Comparison of ENCODE assay signal across 32 cellular contexts in the genomic region with DNA sequence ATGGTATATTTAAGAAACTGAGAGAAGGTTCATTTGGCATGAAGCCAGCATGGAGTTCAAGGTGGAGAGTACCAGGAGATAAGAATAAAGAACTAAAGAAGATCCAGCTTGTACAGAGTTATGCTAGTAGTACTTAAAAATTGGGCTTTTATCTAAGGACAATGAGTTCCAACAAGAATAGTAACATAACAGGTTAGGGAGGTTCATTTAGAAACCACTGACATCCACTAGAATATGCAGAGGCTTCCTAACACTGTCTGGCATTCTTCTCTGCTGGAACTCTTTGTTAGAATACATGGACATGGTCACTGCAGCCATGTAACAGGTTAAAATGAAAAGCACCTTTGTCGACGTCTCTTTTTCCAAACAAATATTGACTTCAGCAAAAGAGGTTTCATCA. TPM values are rescaled to one million over a fixed set of nuclear protein-coding genes. Genes with fewer than 3 reads are reported as not detected.
DNase-seq lines count a peak whose midpoint lies in the region; ATAC-seq and TF ChIP-seq lines count a peak whose summit lies in the region.
"Had no signal": no experiment of that assay in that cellular context is flagged by ENCODE, and none has a peak within 500 bp of the region (broad histone marks: within the 10 kb centered on the region; RNA-seq: fewer than 3 reads in every experiment).

No MANE protein-coding gene starts in this region.

- no peaks in the 10 kb centered on the region for H3K27me3 ChIP-seq in body of pancreas
- H3K27me3 ChIP-seq: brain microvascular endothelial cell, esophagus muscularis mucosa, upper lobe of right lung had no signal

- no peaks in the 10 kb centered on the region for H3K9me3 ChIP-seq in body of pancreas
- H3K9me3 ChIP-seq: esophagus muscularis mucosa, upper lobe of right lung had no signal

- H3K4me1 Mint-ChIP-seq in dendritic cell treated with granulocyte-macrophage colony-stimulating factor and Interleukin-4, amounts not matched to agents 40 ng/mL and 50 ng/mL, for 4 days (ENCODE audit: low read depth), result peaks cover 41% of the 10 kb centered on the region
- H3K4me1 Mint-ChIP-seq in mesothelial cell of epicardium (peaks cover 67% of the 10 kb centered on the region), type B pancreatic cell (ENCODE audit: unreplicated experiment) (peaks cover 11% of the 10 kb centered on the region)
- H3K4me1 Mint-ChIP-seq: activated CD4-positive, alpha-beta T cell treated with anti-CD3 and anti-CD28 coated beads, Interleukin-2, amount 10 ng/mL, durations not matched to agents 24 days and 14 days; B cell; natural killer cell; stimulated activated effector memory CD8-positive, alpha-beta T cell treated with anti-CD3 and anti-CD28 coated beads, Interleukin-12 subunit alpha, Interleukin-12 subunit beta, amount 100 ng/mL, for 72 hours had no signal

- H3K36me3 Mint-ChIP-seq in dendritic cell treated with granulocyte-macrophage colony-stimulating factor and Interleukin-4, amounts not matched to agents 40 ng/mL and 50 ng/mL, for 4 days (ENCODE audit: low read depth), result no peaks in the 10 kb centered on the region
- H3K36me3 Mint-ChIP-seq in mesothelial cell of epicardium (no peaks in the 10 kb centered on the region), type B pancreatic cell (peaks cover 4% of the 10 kb centered on the region)
- H3K36me3 Mint-ChIP-seq: natural killer cell; stimulated activated effector memory CD8-positive, alpha-beta T cell treated with anti-CD3 and anti-CD28 coated beads, Interleukin-12 subunit alpha, Interleukin-12 subunit beta, amount 100 ng/mL, for 72 hours had no signal

- peak overlapping the region; percentile 33 for H3K27ac Mint-ChIP-seq in dendritic cell treated with granulocyte-macrophage colony-stimulating factor and Interleukin-4, amounts not matched to agents 40 ng/mL and 50 ng/mL, for 4 days
- H3K27ac Mint-ChIP-seq in mesothelial cell of epicardium (peak overlapping the region; percentile 68), type B pancreatic cell (peak overlapping the region; percentile 89)
- H3K27ac Mint-ChIP-seq: activated CD4-positive, alpha-beta T cell treated with anti-CD3 and anti-CD28 coated beads, Interleukin-2, amount 10 ng/mL, durations not matched to agents 24 days and 14 days; activated T-cell treated with anti-CD3 and anti-CD28 coated beads, Interleukin-2, amount 50 U/mL, for 72 hours; B cell; natural killer cell; stimulated activated effector memory CD8-positive, alpha-beta T cell treated with anti-CD3 and anti-CD28 coated beads, Interleukin-12 subunit alpha, Interleukin-12 subunit beta, amount 100 ng/mL, for 72 hours had no signal

- no peak overlapping the region for H3K27ac ChIP-seq in body of pancreas
- H3K27ac ChIP-seq: brain microvascular endothelial cell, esophagus muscularis mucosa, upper lobe of right lung, WERI-Rb-1 had no signal

- WGBS in body of pancreas, 2 donors, result 14 to 21% methylated on average over 2 of the region's 2 CpGs

- DNase-seq in left ventricle myocardium superior, result no peak
- DNase-seq in left cardiac atrium, result no peak
- DNase-seq in mesothelial cell of epicardium (ENCODE audit: low spot score in 2 of 2, unreplicated experiment in 2 of 2), result no peak
- no peak for DNase-seq in type B pancreatic cell (ENCODE audit: extremely low spot score, unreplicated experiment)
- no peak for DNase-seq in body of pancreas
- DNase-seq in DMS79 treated with DMSO at 0.1 percent for 48 hours (lab: John Stamatoyannopoulos, UW), result no peak
- DNase-seq: activated CD4-positive, alpha-beta T cell treated with anti-CD3 and anti-CD28 coated beads, Interleukin-2, amount 10 ng/mL, durations not matched to agents 24 days and 14 days; activated naive CD4-positive, alpha-beta T cell treated with Interleukin-2 at 50 U/mL for 16 hours; activated T-cell treated with anti-CD3 and anti-CD28 coated beads, Interleukin-2, amount 50 U/mL, for 72 hours; brain microvascular endothelial cell; DMS79; effector CD8-positive, alpha-beta T cell; hippocampal formation; KG1; natural killer cell; NCI-H1436; NCI-H2107; stimulated activated CD4-positive, alpha-beta T cell treated with anti-CD3 and anti-CD28 coated beads, Interleukin-4, amount 100 ng/mL, for 24 hours; SW 1271; T-helper 9 cell; upper lobe of right lung; WERI-Rb-1 had no signal

- intact Hi-C loops in left ventricle myocardium superior (cut with micrococcal nuclease) (no loop called here), left cardiac atrium (cut with DNase I) (no loop called here), body of pancreas (cut with DNase I) (no loop called here)
- intact Hi-C loops in dendritic cell treated with granulocyte-macrophage colony-stimulating factor and Interleukin-4, amounts not matched to agents 40 ng/mL and 50 ng/mL, for 4 days (cut with micrococcal nuclease), result no loop called here

- no peaks in the 10 kb centered on the region for H3K9me3 Mint-ChIP-seq in dendritic cell treated with granulocyte-macrophage colony-stimulating factor and Interleukin-4, amounts not matched to agents 40 ng/mL and 50 ng/mL, for 4 days
- H3K9me3 Mint-ChIP-seq in mesothelial cell of epicardium (peaks cover 5% of the 10 kb centered on the region), type B pancreatic cell (no peaks in the 10 kb centered on the region)
- H3K9me3 Mint-ChIP-seq: activated CD4-positive, alpha-beta T cell treated with anti-CD3 and anti-CD28 coated beads, Interleukin-2, amount 10 ng/mL, durations not matched to agents 24 days and 14 days had no signal

- no peaks in the 10 kb centered on the region for H3K36me3 ChIP-seq in body of pancreas (replicated peaks in 1 of 2; ENCODE audit: insufficient read depth in 1 of 2, low read depth in 2 of 2)
- H3K36me3 ChIP-seq: brain microvascular endothelial cell, esophagus muscularis mucosa, upper lobe of right lung, WERI-Rb-1 had no signal

- no peak for TF ChIP-seq POLR2A in body of pancreas (IDR thresholded peaks at IDR 0.05)

- ATAC-seq in left ventricle myocardium superior, result peak; percentile 25
- ATAC-seq in left cardiac atrium, result no peak
- ATAC-seq in body of pancreas, result no peak
- no peak for ATAC-seq in HG03565 (IDR thresholded peaks at IDR 0.05; ENCODE audit: unreplicated experiment)
- ATAC-seq: activated T-cell treated with anti-CD3 and anti-CD28 coated beads, Interleukin-2, amount 50 U/mL, for 72 hours; HCT116; natural killer cell; stimulated activated effector memory CD8-positive, alpha-beta T cell treated with anti-CD3 and anti-CD28 coated beads, Interleukin-12 subunit alpha, Interleukin-12 subunit beta, amount 100 ng/mL, for 72 hours; upper lobe of right lung had no signal

- H3K4me3 ChIP-seq in body of pancreas, result no peak overlapping the region
- H3K4me3 ChIP-seq: esophagus muscularis mucosa, upper lobe of right lung had no signal

- TF ChIP-seq CTCF in mesothelial cell of epicardium (IDR thresholded peaks at IDR 0.05; ENCODE audit: unreplicated experiment) (no peak), type B pancreatic cell (conservative IDR thresholded peaks at IDR 0.05) (no peak), body of pancreas (IDR thresholded peaks at IDR 0.05) (no peak)

- H3K27me3 Mint-ChIP-seq in dendritic cell treated with granulocyte-macrophage colony-stimulating factor and Interleukin-4, amounts not matched to agents 40 ng/mL and 50 ng/mL, for 4 days, result no peaks in the 10 kb centered on the region
- H3K27me3 Mint-ChIP-seq in mesothelial cell of epicardium (ENCODE audit: low read depth) (no peaks in the 10 kb centered on the region), type B pancreatic cell (no peaks in the 10 kb centered on the region)
- H3K27me3 Mint-ChIP-seq: activated CD4-positive, alpha-beta T cell treated with anti-CD3 and anti-CD28 coated beads, Interleukin-2, amount 10 ng/mL, durations not matched to agents 24 days and 14 days; B cell had no signal

- peaks cover 8% of the 10 kb centered on the region for H3K4me1 ChIP-seq in body of pancreas
- H3K4me1 ChIP-seq: esophagus muscularis mucosa, upper lobe of right lung had no signal

- H3K4me3 Mint-ChIP-seq in dendritic cell treated with granulocyte-macrophage colony-stimulating factor and Interleukin-4, amounts not matched to agents 40 ng/mL and 50 ng/mL, for 4 days, result no peak overlapping the region
- peak overlapping the region; percentile 1 for H3K4me3 Mint-ChIP-seq in mesothelial cell of epicardium
- peak overlapping the region; percentile 82 for H3K4me3 Mint-ChIP-seq in type B pancreatic cell
- H3K4me3 Mint-ChIP-seq: activated CD4-positive, alpha-beta T cell treated with anti-CD3 and anti-CD28 coated beads, Interleukin-2, amount 10 ng/mL, durations not matched to agents 24 days and 14 days; activated T-cell treated with anti-CD3 and anti-CD28 coated beads, Interleukin-2, amount 50 U/mL, for 72 hours; B cell; natural killer cell; stimulated activated effector memory CD8-positive, alpha-beta T cell treated with anti-CD3 and anti-CD28 coated beads, Interleukin-12 subunit alpha, Interleukin-12 subunit beta, amount 100 ng/mL, for 72 hours had no signal

RNA-seq across cellular contexts. Expression of a gene that starts 42.6 kb away (rescaled TPM):
- 6.0 TPM for total RNA-seq in left ventricle myocardium superior
- total RNA-seq in left cardiac atrium, result 10 to 100 TPM; 32.9 to 52.4 TPM
- total RNA-seq in mesothelial cell of epicardium, result 0.36 to 0.47 TPM (median 0.43 TPM) in 3 replicates
- 1.6 and 4.1 TPM in 2 replicates for total RNA-seq in type B pancreatic cell (ENCODE audit: low replicate concordance)
- total RNA-seq in body of pancreas, result not detected
- total RNA-seq: activated CD4-positive, alpha-beta T cell treated with anti-CD3 and anti-CD28 coated beads, Interleukin-2, amount 10 ng/mL, durations not matched to agents 24 days and 14 days; B cell; esophagus muscularis mucosa; frontal cortex; HT1080; osteoblast; subcutaneous adipose tissue; upper lobe of right lung had no signal

Comparison
In these comparisons a context has a peak if more than half of its experiments do, and no peak if none do; other contexts are left out.
1. H3K27ac Mint-ChIP-seq: peak in every context shown above with its lines; median percentile 89 in type B pancreatic cell; 68 in mesothelial cell of epicardium; 33 in dendritic cell treated with granulocyte-macrophage colony-stimulating factor and Interleukin-4, amounts not matched to agents 40 ng/mL and 50 ng/mL, for 4 days.